In genomic region chr6:36418558-36418957, GRCh38 we compare ENCODE assay signal across 1 cellular context.
TF ChIP-seq lines count a peak whose summit lies in the region.

No MANE protein-coding gene starts in this region.

TF ChIP-seq in K562, 482 proteins besides CTCF, POLR2A, EP300 and RAD21:
- TF ChIP-seq FOXJ2 (tag; IDR thresholded peaks at IDR 0.05) (no peak), CBFA2T2 (conservative IDR thresholded peaks at IDR 0.05) (0 out of 2 replicates have a peak, but pooled peaks have one; percentile 44), CBFA2T3 (IDR thresholded peaks at IDR 0.05) (peak; percentile 50)
TF ChIP-seq in K562: peak in this region for 2.
